Comparison of ENCODE assay signal across 10 cellular contexts in the genomic region with DNA sequence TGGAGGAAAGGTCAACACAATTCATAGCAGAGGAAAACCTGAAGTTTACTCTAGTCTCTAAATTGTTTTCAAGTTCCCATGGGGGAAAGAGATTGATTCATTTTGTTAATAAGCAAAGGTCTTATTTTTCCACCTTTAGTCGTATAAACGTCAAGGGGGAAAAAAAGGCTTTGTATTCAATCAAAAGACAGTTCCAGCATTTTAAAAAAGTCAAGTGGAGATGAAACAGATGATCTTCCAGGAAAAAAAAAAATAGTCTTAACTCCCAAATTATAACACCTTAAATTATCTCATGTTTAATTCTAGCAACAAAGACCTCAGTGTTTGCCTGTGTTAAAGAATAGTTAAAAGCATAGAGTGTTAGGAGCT.
DNase-seq lines count a peak whose midpoint lies in the region; ATAC-seq and TF ChIP-seq lines count a peak whose summit lies in the region.
"Had no signal": no experiment of that assay in that cellular context is flagged by ENCODE, and none has a peak within 500 bp of the region (broad histone marks: within the 10 kb centered on the region; RNA-seq: fewer than 3 reads in every experiment).

No MANE protein-coding gene starts in this region.

- H3K9ac ChIP-seq in endodermal cell (ENCODE audit: extremely low read depth, low read length, poor library complexity, severe bottlenecking) (peak overlapping the region; percentile 27), parathyroid adenoma (no peak overlapping the region)

- H3K4me3 ChIP-seq in SJCRH30 (no peak overlapping the region), endodermal cell (ENCODE audit: low read length) (no peak overlapping the region), parathyroid adenoma (ENCODE audit: low read depth, low read length) (no peak overlapping the region)

- H3K36me3 Mint-ChIP-seq in endodermal cell (ENCODE audit: low read depth) = no peaks in the 10 kb centered on the region
- H3K36me3 Mint-ChIP-seq: naive B cell had no signal

- peak overlapping the region; percentile 94 for H3K27ac Mint-ChIP-seq in endodermal cell

- H3K27ac ChIP-seq in C4-2B (peak overlapping the region; percentile 59), SJCRH30 (peak overlapping the region; percentile 63), endodermal cell (ENCODE audit: low read depth, low read length) (peak overlapping the region; percentile 90), parathyroid adenoma (peak overlapping the region; percentile 83)

- H3K36me3 ChIP-seq in SJCRH30 = no peaks in the 10 kb centered on the region
- no peaks in the 10 kb centered on the region for H3K36me3 ChIP-seq in endodermal cell (ENCODE audit: control insufficient read depth, insufficient read depth, low read length)
- no peaks in the 10 kb centered on the region for H3K36me3 ChIP-seq in parathyroid adenoma (ENCODE audit: control insufficient read depth, insufficient read depth, low read length)

- H3K27me3 Mint-ChIP-seq in endodermal cell (ENCODE audit: insufficient read depth) = no peaks in the 10 kb centered on the region
- H3K27me3 Mint-ChIP-seq: naive B cell had no signal

- no peaks in the 10 kb centered on the region for H3K79me2 ChIP-seq in parathyroid adenoma

- H3K9me3 ChIP-seq in SJCRH30 (replicated peaks) (no peaks in the 10 kb centered on the region), endodermal cell (ENCODE audit: control insufficient read depth, low read length) (no peaks in the 10 kb centered on the region), parathyroid adenoma (ENCODE audit: control insufficient read depth, low read length) (no peaks in the 10 kb centered on the region)

- no peak overlapping the region for H3K4me3 Mint-ChIP-seq in endodermal cell
- H3K4me3 Mint-ChIP-seq: naive B cell had no signal

- H3K4me1 ChIP-seq in SJCRH30 = peaks cover 33% of the 10 kb centered on the region
- H3K4me1 ChIP-seq in endodermal cell (ENCODE audit: control insufficient read depth, insufficient read depth, low read length) = peaks cover 8% of the 10 kb centered on the region
- H3K4me1 ChIP-seq in parathyroid adenoma = peaks cover 13% of the 10 kb centered on the region

- DNase-seq in SJCRH30 (no peak), endodermal cell (no peak), DMS53 (lab: John Stamatoyannopoulos, UW) (no peak), left lobe of liver (ENCODE audit: low spot score) (no peak), inferior parietal cortex (ENCODE audit: extremely low spot score) (no peak)
- DNase-seq: KG1, naive B cell had no signal

- H3K9me3 Mint-ChIP-seq in endodermal cell = no peaks in the 10 kb centered on the region
- H3K9me3 Mint-ChIP-seq: naive B cell had no signal

- peaks cover 30% of the 10 kb centered on the region for H3K4me1 Mint-ChIP-seq in endodermal cell

- no peak for ATAC-seq in left lobe of liver
- ATAC-seq in HG03039 (IDR thresholded peaks at IDR 0.05; ENCODE audit: unreplicated experiment) = no peak

- 92 to 95% methylated on average over 2 of the region's 2 CpGs for WGBS in endodermal cell (ENCODE audit: insufficient coverage in 1 of 2, insufficient read length in 1 of 2), 2 experiments

- H3K4me2 ChIP-seq in parathyroid adenoma (ENCODE audit: low read length) = no peak overlapping the region

- no peaks in the 10 kb centered on the region for H3K27me3 ChIP-seq in SJCRH30
- H3K27me3 ChIP-seq in endodermal cell (ENCODE audit: control insufficient read depth, insufficient read depth, low read length, poor library complexity, severe bottlenecking) = no peaks in the 10 kb centered on the region
- no peaks in the 10 kb centered on the region for H3K27me3 ChIP-seq in parathyroid adenoma (ENCODE audit: control insufficient read depth, insufficient read depth, low read length)

- TF ChIP-seq CTCF in C4-2B (conservative IDR thresholded peaks at IDR 0.05) (no peak), endodermal cell (conservative IDR thresholded peaks at IDR 0.05) (no peak), parathyroid adenoma (IDR thresholded peaks at IDR 0.05) (no peak)

- H2AFZ ChIP-seq in parathyroid adenoma = no peak overlapping the region
